In genomic region chr1:156489935-156490293, GRCh38 we compare ENCODE assay signal across 8 cellular contexts. TPM values are rescaled to one million over a fixed set of nuclear protein-coding genes. Genes with fewer than 3 reads are reported as not detected.
DNase-seq lines count a peak whose midpoint lies in the region; ATAC-seq and TF ChIP-seq lines count a peak whose summit lies in the region.

No MANE protein-coding gene starts in this region.

- no peak for DNase-seq in activated CD8-positive, alpha-beta memory T cell treated with anti-CD3 and anti-CD28 coated beads, Interleukin-2, amount 10 ng/mL, durations not matched to agents 7 days and 5 days
- no peak for DNase-seq in activated CD8-positive, alpha-beta memory T cell treated with anti-CD3 and anti-CD28 coated beads for 24 hours
- no peak for DNase-seq in activated naive CD8-positive, alpha-beta T cell treated with anti-CD3 and anti-CD28 coated beads for 36 hours
- DNase-seq in mesendoderm (no peak), thoracic aorta (ENCODE audit: low spot score) (no peak), SKM-1 (lab: John Stamatoyannopoulos, UW; ENCODE audit: unreplicated experiment) (no peak)

- peak overlapping the region; percentile 5 for H2BK120ac ChIP-seq in mesendoderm (ENCODE audit: low read depth, low read length)

- H3K9me3 Mint-ChIP-seq in activated CD8-positive, alpha-beta memory T cell treated with anti-CD3 and anti-CD28 coated beads, Interleukin-2, amount 10 ng/mL, durations not matched to agents 7 days and 5 days (ENCODE audit: low read depth), result no peaks in the 10 kb centered on the region
- no peaks in the 10 kb centered on the region for H3K9me3 Mint-ChIP-seq in activated naive CD8-positive, alpha-beta T cell treated with anti-CD3 and anti-CD28 coated beads for 36 hours

- CTCF ChIA-PET in activated CD8-positive, alpha-beta memory T cell treated with anti-CD3 and anti-CD28 coated beads, Interleukin-2, amount 10 ng/mL, durations not matched to agents 7 days and 5 days (lab: Charles Lee), result interaction anchor here (1.1 to 18.2 kb wide), 7 partner anchors 5 to 236 kb away, joined by 3 to 372 read pairs (median 7); partner anchors contain the start of gene MEF2D

- peak overlapping the region; percentile 72 for H3K56ac ChIP-seq in mesendoderm (ENCODE audit: low read length)

- H3K4me3 ChIP-seq in mesendoderm (ENCODE audit: low read length), result no peak overlapping the region
- H3K4me3 ChIP-seq in thoracic aorta, result peak overlapping the region; percentile 69

- no peak overlapping the region for H3K27ac ChIP-seq in mesendoderm (ENCODE audit: low read depth, low read length)
- H3K27ac ChIP-seq in thoracic aorta, result peak overlapping the region; percentile 72 to 100

- peak overlapping the region; percentile 66 for H2BK5ac ChIP-seq in mesendoderm (ENCODE audit: low read length)

- no peaks in the 10 kb centered on the region for H3K36me3 ChIP-seq in mesendoderm (ENCODE audit: control insufficient read depth, insufficient read depth, low read length)
- peaks cover 9% of the 10 kb centered on the region for H3K36me3 ChIP-seq in thoracic aorta

- no peak overlapping the region for H3K23ac ChIP-seq in mesendoderm (ENCODE audit: low read length)

- peak overlapping the region; percentile 31 for H3K18ac ChIP-seq in mesendoderm (ENCODE audit: low read length)

- ATAC-seq in activated CD8-positive, alpha-beta memory T cell treated with anti-CD3 and anti-CD28 coated beads, Interleukin-2, amount 10 ng/mL, durations not matched to agents 7 days and 5 days, result no peak
- ATAC-seq in thoracic aorta (ENCODE audit: insufficient number of reproducible peaks, low FRiP score, low read depth) (no peak), GM21619 (IDR thresholded peaks at IDR 0.05; ENCODE audit: unreplicated experiment) (no peak), GM19452 (IDR thresholded peaks at IDR 0.05; ENCODE audit: unreplicated experiment) (no peak)

- no peak overlapping the region for H4K5ac ChIP-seq in mesendoderm (ENCODE audit: low read length)

- H3K4me2 ChIP-seq in mesendoderm (ENCODE audit: low read length), result peak overlapping the region; percentile 1

- no peak overlapping the region for H3K4ac ChIP-seq in mesendoderm (ENCODE audit: low read depth, low read length)

- peak overlapping the region; percentile 21 for H3K9ac ChIP-seq in mesendoderm (ENCODE audit: low read length)

- H3K4me3 Mint-ChIP-seq in activated CD8-positive, alpha-beta memory T cell treated with anti-CD3 and anti-CD28 coated beads, Interleukin-2, amount 10 ng/mL, durations not matched to agents 7 days and 5 days, result peak overlapping the region; percentile 71
- peak overlapping the region; percentile 64 for H3K4me3 Mint-ChIP-seq in activated naive CD8-positive, alpha-beta T cell treated with anti-CD3 and anti-CD28 coated beads for 36 hours

- H2BK15ac ChIP-seq in mesendoderm (replicated peaks; ENCODE audit: low read depth), result no peak overlapping the region

- no CpG with 5 or more reads among the region's 7 CpGs for WGBS in mesendoderm (ENCODE audit: extremely low coverage, insufficient coverage, low lambda C conversion rate)

- H3K9me3 ChIP-seq in thoracic aorta, result no peaks in the 10 kb centered on the region

- peaks cover 42% of the 10 kb centered on the region for H3K79me1 ChIP-seq in mesendoderm (ENCODE audit: low read length)

- H3K27ac Mint-ChIP-seq in activated CD8-positive, alpha-beta memory T cell treated with anti-CD3 and anti-CD28 coated beads, Interleukin-2, amount 10 ng/mL, durations not matched to agents 7 days and 5 days, result peak overlapping the region; percentile 90
- H3K27ac Mint-ChIP-seq in activated naive CD8-positive, alpha-beta T cell treated with anti-CD3 and anti-CD28 coated beads for 36 hours, result peak overlapping the region; percentile 76

- peaks cover 28% of the 10 kb centered on the region for H3K4me1 ChIP-seq in mesendoderm (ENCODE audit: control insufficient read depth, low read depth, low read length)
- H3K4me1 ChIP-seq in thoracic aorta (ENCODE audit: control insufficient read depth in 1 of 2, low read depth in 2 of 2), result peaks cover 74 to 100% of the 10 kb centered on the region in 2 donors

- no peaks in the 10 kb centered on the region for H3K27me3 Mint-ChIP-seq in activated CD8-positive, alpha-beta memory T cell treated with anti-CD3 and anti-CD28 coated beads, Interleukin-2, amount 10 ng/mL, durations not matched to agents 7 days and 5 days
- H3K27me3 Mint-ChIP-seq in activated naive CD8-positive, alpha-beta T cell treated with anti-CD3 and anti-CD28 coated beads for 36 hours, result no peaks in the 10 kb centered on the region

- no peak for TF ChIP-seq CTCF in thoracic aorta (IDR thresholded peaks at IDR 0.05)

- peaks cover 16% of the 10 kb centered on the region for H3K36me3 Mint-ChIP-seq in activated CD8-positive, alpha-beta memory T cell treated with anti-CD3 and anti-CD28 coated beads, Interleukin-2, amount 10 ng/mL, durations not matched to agents 7 days and 5 days
- peaks cover 16% of the 10 kb centered on the region for H3K36me3 Mint-ChIP-seq in activated naive CD8-positive, alpha-beta T cell treated with anti-CD3 and anti-CD28 coated beads for 36 hours

- H3K27me3 ChIP-seq in mesendoderm (ENCODE audit: insufficient read depth, low read length, poor library complexity), result no peaks in the 10 kb centered on the region
- no peaks in the 10 kb centered on the region for H3K27me3 ChIP-seq in thoracic aorta (replicated peaks; ENCODE audit: insufficient read depth)

- H3K4me1 Mint-ChIP-seq in activated CD8-positive, alpha-beta memory T cell treated with anti-CD3 and anti-CD28 coated beads, Interleukin-2, amount 10 ng/mL, durations not matched to agents 7 days and 5 days, result peaks cover 88% of the 10 kb centered on the region
- peaks cover 85% of the 10 kb centered on the region for H3K4me1 Mint-ChIP-seq in activated naive CD8-positive, alpha-beta T cell treated with anti-CD3 and anti-CD28 coated beads for 36 hours

- no peak overlapping the region for H4K8ac ChIP-seq in mesendoderm (ENCODE audit: low read depth, low read length)

- H3K79me2 ChIP-seq in mesendoderm (ENCODE audit: control insufficient read depth, insufficient read depth, low read length), result peaks cover 10% of the 10 kb centered on the region

- H2AK5ac ChIP-seq in mesendoderm (ENCODE audit: low read length), result peak overlapping the region; percentile 15

RNA-seq across cellular contexts. Expression of gene MEF2D, which starts 10.7 kb away (rescaled TPM):
- 10 to 100 TPM; 57.1 to 63.1 TPM for total RNA-seq in activated CD8-positive, alpha-beta memory T cell treated with anti-CD3 and anti-CD28 coated beads, Interleukin-2, amount 10 ng/mL, durations not matched to agents 7 days and 5 days
- total RNA-seq in activated naive CD8-positive, alpha-beta T cell treated with anti-CD3 and anti-CD28 coated beads for 36 hours, result 10 to 100 TPM; 25.7 to 27.8 TPM
- polyA plus RNA-seq in mesendoderm (2013, experiment 1 of 2), result 11.7 TPM
- 11.4 TPM for polyA plus RNA-seq in mesendoderm (2013, experiment 2 of 2)
- 100 to 1,000 TPM in 1 of 2 donors, 10 to 100 TPM in 1; 76.1 to 101 TPM for total RNA-seq in thoracic aorta
